ENCODE assay signal across 1 cellular context in the genomic region with DNA sequence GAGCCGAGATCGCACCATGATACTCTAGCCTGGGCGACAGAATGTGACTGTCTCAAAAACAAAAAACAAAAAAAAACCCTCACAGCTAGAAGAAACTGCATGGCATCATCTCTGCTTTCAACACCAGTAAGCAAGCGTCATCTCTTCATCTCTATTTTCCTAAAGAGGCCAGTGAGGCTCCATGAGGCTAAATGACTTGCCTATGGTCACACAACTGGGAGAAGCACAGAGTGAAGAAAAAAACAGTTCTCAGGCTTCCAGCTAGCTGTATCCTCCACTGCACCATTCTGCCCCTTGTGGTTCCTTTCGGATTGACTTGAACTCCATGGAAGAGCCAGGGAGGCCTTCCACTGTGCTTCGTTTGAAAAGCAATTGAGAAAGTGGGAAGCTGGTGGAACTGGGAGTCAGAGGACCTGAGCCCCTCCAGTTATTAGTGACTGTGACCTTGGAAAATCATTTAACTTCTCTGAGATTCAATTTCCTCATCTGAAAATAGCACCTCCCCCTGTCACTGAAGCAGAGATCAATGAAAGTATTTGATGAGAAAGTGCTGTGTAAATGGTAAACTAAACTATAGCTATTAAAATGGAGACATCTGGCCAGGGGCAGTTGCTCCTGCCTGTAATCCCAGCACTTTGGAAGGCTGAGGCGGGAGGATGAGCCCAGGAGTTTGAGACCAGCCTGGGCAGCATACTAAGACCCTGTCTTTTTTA.
A peak's percentile ranks its signal among the peaks of the same experiment; 100 is the strongest.
TF ChIP-seq lines count a peak whose summit lies in the region.

No MANE protein-coding gene starts in this region.

TF ChIP-seq in HepG2, 621 proteins besides CTCF, POLR2A, EP300 and RAD21 (continued from another document and continues in another):
- TF ChIP-seq HDAC2 (CRISPR knock-in tag; IDR thresholded peaks at IDR 0.05) (peak; percentile 63; the same call in 1 of the 2 replicates), ASH2L (IDR thresholded peaks at IDR 0.05; ENCODE audit: insufficient read length, low read depth, low read length) (no peak), KLF16 (CRISPR knock-in tag; IDR thresholded peaks at IDR 0.05) (0 out of 4 replicates have a peak, but pooled peaks of 1 of the 2 experiments have one; percentile 45), ZNF460 (CRISPR knock-in tag; IDR thresholded peaks at IDR 0.05; ENCODE audit: borderline replicate concordance) (no peak), RORA (CRISPR knock-in tag; IDR thresholded peaks at IDR 0.05) (no peak), SALL1 (CRISPR knock-in tag; IDR thresholded peaks at IDR 0.05) (no peak; the same call in 1 of the 2 replicates), GATA4 (IDR thresholded peaks at IDR 0.05; ENCODE audit: borderline replicate concordance, low read depth) (no peak), SRSF9 (IDR thresholded peaks at IDR 0.05; ENCODE audit: borderline replicate concordance, insufficient read depth, low read depth, low read length, poor library complexity, severe bottlenecking) (no peak), ZNF383 (CRISPR knock-in tag; IDR thresholded peaks at IDR 0.05; ENCODE audit: borderline replicate concordance) (no peak), TAF15 (IDR thresholded peaks at IDR 0.05; ENCODE audit: low read depth, low read length, poor library complexity, severe bottlenecking) (no peak), MED1 (CRISPR knock-in tag; IDR thresholded peaks at IDR 0.05) (no peak), STAG1 (CRISPR knock-in tag; IDR thresholded peaks at IDR 0.05) (peak; percentile 78), FOXA3 (CRISPR knock-in tag; IDR thresholded peaks at IDR 0.05) (peak; percentile 35; the same call in 1 of the 2 replicates), ZNF564 (CRISPR knock-in tag; IDR thresholded peaks at IDR 0.05) (no peak), PHF21A (CRISPR knock-in tag; IDR thresholded peaks at IDR 0.05) (no peak), IRX3 (CRISPR knock-in tag; IDR thresholded peaks at IDR 0.05; ENCODE audit: borderline replicate concordance, low read depth) (no peak), ZNF24 (IDR thresholded peaks at IDR 0.05) (0 out of 2 replicates have a peak, but pooled peaks have one; percentile 31), KAT8 (CRISPR knock-in tag; IDR thresholded peaks at IDR 0.05) (peak; percentile 48; the same call in 1 of the 2 replicates), ZNF530 (CRISPR knock-in tag; IDR thresholded peaks at IDR 0.05; ENCODE audit: low read depth) (no peak), KLF6 (CRISPR knock-in tag; IDR thresholded peaks at IDR 0.05) (no peak), ZNF30 (CRISPR knock-in tag; IDR thresholded peaks at IDR 0.05) (no peak)
- TF ChIP-seq, protein P1, sequence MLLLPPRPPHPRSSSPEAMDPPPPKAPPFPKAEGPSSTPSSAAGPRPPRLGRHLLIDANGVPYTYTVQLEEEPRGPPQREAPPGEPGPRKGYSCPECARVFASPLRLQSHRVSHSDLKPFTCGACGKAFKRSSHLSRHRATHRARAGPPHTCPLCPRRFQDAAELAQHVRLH (CRISPR knock-in tag; IDR thresholded peaks at IDR 0.05; ENCODE audit: borderline replicate concordance, low read depth) = peak; percentile 32; the same call in 1 of the 2 replicates
- TF ChIP-seq, protein P2, sequence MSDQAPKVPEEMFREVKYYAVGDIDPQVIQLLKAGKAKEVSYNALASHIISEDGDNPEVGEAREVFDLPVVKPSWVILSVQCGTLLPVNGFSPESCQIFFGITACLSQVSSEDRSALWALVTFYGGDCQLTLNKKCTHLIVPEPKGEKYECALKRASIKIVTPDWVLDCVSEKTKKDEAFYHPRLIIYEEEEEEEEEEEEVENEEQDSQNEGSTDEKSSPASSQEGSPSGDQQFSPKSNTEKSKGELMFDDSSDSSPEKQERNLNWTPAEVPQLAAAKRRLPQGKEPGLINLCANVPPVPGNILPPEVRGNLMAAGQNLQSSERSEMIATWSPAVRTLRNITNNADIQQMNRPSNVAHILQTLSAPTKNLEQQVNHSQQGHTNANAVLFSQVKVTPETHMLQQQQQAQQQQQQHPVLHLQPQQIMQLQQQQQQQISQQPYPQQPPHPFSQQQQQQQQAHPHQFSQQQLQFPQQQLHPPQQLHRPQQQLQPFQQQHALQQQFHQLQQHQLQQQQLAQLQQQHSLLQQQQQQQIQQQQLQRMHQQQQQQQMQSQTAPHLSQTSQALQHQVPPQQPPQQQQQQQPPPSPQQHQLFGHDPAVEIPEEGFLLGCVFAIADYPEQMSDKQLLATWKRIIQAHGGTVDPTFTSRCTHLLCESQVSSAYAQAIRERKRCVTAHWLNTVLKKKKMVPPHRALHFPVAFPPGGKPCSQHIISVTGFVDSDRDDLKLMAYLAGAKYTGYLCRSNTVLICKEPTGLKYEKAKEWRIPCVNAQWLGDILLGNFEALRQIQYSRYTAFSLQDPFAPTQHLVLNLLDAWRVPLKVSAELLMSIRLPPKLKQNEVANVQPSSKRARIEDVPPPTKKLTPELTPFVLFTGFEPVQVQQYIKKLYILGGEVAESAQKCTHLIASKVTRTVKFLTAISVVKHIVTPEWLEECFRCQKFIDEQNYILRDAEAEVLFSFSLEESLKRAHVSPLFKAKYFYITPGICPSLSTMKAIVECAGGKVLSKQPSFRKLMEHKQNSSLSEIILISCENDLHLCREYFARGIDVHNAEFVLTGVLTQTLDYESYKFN (CRISPR knock-in tag; conservative IDR thresholded peaks at IDR 0.05) = 0 out of 2 replicates have a peak, but pooled peaks have one; percentile 12
- TF ChIP-seq, protein P3, sequence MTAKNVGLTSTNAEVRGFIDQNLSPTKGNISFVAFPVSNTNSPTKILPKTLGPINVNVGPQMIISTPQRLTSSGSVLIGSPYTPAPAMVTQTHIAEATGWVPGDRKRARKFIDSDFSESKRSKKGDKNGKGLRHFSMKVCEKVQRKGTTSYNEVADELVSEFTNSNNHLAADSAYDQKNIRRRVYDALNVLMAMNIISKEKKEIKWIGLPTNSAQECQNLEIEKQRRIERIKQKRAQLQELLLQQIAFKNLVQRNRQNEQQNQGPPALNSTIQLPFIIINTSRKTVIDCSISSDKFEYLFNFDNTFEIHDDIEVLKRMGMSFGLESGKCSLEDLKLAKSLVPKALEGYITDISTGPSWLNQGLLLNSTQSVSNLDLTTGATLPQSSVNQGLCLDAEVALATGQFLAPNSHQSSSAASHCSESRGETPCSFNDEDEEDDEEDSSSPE (CRISPR knock-in tag; IDR thresholded peaks at IDR 0.05) = no peak
- TF ChIP-seq, protein P4, sequence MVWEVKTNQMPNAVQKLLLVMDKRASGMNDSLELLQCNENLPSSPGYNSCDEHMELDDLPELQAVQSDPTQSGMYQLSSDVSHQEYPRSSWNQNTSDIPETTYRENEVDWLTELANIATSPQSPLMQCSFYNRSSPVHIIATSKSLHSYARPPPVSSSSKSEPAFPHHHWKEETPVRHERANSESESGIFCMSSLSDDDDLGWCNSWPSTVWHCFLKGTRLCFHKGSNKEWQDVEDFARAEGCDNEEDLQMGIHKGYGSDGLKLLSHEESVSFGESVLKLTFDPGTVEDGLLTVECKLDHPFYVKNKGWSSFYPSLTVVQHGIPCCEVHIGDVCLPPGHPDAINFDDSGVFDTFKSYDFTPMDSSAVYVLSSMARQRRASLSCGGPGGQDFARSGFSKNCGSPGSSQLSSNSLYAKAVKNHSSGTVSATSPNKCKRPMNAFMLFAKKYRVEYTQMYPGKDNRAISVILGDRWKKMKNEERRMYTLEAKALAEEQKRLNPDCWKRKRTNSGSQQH (CRISPR knock-in tag; IDR thresholded peaks at IDR 0.05; ENCODE audit: low read depth) = no peak
- TF ChIP-seq, protein P5, sequence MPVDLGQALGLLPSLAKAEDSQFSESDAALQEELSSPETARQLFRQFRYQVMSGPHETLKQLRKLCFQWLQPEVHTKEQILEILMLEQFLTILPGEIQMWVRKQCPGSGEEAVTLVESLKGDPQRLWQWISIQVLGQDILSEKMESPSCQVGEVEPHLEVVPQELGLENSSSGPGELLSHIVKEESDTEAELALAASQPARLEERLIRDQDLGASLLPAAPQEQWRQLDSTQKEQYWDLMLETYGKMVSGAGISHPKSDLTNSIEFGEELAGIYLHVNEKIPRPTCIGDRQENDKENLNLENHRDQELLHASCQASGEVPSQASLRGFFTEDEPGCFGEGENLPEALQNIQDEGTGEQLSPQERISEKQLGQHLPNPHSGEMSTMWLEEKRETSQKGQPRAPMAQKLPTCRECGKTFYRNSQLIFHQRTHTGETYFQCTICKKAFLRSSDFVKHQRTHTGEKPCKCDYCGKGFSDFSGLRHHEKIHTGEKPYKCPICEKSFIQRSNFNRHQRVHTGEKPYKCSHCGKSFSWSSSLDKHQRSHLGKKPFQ (CRISPR knock-in tag; IDR thresholded peaks at IDR 0.05; ENCODE audit: insufficient replicate concordance) = no peak
- TF ChIP-seq, protein P6, sequence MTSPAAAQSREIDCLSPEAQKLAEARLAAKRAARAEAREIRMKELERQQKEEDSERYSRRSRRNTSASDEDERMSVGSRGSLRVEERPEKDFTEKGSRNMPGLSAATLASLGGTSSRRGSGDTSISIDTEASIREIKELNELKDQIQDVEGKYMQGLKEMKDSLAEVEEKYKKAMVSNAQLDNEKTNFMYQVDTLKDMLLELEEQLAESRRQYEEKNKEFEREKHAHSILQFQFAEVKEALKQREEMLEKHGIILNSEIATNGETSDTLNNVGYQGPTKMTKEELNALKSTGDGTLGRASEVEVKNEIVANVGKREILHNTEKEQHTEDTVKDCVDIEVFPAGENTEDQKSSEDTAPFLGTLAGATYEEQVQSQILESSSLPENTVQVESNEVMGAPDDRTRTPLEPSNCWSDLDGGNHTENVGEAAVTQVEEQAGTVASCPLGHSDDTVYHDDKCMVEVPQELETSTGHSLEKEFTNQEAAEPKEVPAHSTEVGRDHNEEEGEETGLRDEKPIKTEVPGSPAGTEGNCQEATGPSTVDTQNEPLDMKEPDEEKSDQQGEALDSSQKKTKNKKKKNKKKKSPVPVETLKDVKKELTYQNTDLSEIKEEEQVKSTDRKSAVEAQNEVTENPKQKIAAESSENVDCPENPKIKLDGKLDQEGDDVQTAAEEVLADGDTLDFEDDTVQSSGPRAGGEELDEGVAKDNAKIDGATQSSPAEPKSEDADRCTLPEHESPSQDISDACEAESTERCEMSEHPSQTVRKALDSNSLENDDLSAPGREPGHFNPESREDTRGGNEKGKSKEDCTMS (CRISPR knock-in tag; conservative IDR thresholded peaks at IDR 0.05) = no peak
- TF ChIP-seq, protein P7, sequence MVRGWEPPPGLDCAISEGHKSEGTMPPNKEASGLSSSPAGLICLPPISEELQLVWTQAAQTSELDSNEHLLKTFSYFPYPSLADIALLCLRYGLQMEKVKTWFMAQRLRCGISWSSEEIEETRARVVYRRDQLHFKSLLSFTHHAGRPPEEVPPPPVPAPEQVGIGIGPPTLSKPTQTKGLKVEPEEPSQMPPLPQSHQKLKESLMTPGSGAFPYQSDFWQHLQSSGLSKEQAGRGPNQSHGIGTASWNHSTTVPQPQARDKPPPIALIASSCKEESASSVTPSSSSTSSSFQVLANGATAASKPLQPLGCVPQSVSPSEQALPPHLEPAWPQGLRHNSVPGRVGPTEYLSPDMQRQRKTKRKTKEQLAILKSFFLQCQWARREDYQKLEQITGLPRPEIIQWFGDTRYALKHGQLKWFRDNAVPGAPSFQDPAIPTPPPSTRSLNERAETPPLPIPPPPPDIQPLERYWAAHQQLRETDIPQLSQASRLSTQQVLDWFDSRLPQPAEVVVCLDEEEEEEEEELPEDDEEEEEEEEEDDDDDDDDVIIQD (CRISPR knock-in tag; IDR thresholded peaks at IDR 0.05; ENCODE audit: low read depth) = peak; percentile 57; the same call in 1 of the 2 replicates
- TF ChIP-seq, protein P8, sequence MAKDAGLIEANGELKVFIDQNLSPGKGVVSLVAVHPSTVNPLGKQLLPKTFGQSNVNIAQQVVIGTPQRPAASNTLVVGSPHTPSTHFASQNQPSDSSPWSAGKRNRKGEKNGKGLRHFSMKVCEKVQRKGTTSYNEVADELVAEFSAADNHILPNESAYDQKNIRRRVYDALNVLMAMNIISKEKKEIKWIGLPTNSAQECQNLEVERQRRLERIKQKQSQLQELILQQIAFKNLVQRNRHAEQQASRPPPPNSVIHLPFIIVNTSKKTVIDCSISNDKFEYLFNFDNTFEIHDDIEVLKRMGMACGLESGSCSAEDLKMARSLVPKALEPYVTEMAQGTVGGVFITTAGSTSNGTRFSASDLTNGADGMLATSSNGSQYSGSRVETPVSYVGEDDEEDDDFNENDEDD (CRISPR knock-in tag; IDR thresholded peaks at IDR 0.05; ENCODE audit: borderline replicate concordance) = no peak
- TF ChIP-seq, protein P9, sequence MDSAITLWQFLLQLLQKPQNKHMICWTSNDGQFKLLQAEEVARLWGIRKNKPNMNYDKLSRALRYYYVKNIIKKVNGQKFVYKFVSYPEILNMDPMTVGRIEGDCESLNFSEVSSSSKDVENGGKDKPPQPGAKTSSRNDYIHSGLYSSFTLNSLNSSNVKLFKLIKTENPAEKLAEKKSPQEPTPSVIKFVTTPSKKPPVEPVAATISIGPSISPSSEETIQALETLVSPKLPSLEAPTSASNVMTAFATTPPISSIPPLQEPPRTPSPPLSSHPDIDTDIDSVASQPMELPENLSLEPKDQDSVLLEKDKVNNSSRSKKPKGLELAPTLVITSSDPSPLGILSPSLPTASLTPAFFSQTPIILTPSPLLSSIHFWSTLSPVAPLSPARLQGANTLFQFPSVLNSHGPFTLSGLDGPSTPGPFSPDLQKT (CRISPR knock-in tag; IDR thresholded peaks at IDR 0.05; ENCODE audit: borderline replicate concordance) = no peak
